In genomic region chr17:43768382-43768781, GRCh38 we compare ENCODE assay signal across 1 cellular context.
TF ChIP-seq lines count a peak whose summit lies in the region.

No MANE protein-coding gene starts in this region.

TF ChIP-seq in K562, 482 proteins besides CTCF, POLR2A, EP300 and RAD21:
- TF ChIP-seq BHLHE40 (IDR thresholded peaks at IDR 0.05; ENCODE audit: low read length): 0 out of 2 replicates have a peak, but pooled peaks have one; percentile 11
- no peak for TF ChIP-seq TAF1 (IDR thresholded peaks at IDR 0.05; ENCODE audit: control insufficient read depth, extremely low read depth, insufficient read depth, low read length, severe bottlenecking)
- no peak for TF ChIP-seq CBFA2T3 (IDR thresholded peaks at IDR 0.05)
- TF ChIP-seq, protein P1, sequence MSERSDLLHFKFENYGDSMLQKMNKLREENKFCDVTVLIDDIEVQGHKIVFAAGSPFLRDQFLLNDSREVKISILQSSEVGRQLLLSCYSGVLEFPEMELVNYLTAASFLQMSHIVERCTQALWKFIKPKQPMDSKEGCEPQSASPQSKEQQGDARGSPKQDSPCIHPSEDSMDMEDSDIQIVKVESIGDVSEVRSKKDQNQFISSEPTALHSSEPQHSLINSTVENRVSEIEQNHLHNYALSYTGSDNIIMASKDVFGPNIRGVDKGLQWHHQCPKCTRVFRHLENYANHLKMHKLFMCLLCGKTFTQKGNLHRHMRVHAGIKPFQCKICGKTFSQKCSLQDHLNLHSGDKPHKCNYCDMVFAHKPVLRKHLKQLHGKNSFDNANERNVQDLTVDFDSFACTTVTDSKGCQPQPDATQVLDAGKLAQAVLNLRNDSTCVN (CRISPR knock-in tag; IDR thresholded peaks at IDR 0.05): no peak
